16 cellular contexts compared by ENCODE assay signal in the genomic region with DNA sequence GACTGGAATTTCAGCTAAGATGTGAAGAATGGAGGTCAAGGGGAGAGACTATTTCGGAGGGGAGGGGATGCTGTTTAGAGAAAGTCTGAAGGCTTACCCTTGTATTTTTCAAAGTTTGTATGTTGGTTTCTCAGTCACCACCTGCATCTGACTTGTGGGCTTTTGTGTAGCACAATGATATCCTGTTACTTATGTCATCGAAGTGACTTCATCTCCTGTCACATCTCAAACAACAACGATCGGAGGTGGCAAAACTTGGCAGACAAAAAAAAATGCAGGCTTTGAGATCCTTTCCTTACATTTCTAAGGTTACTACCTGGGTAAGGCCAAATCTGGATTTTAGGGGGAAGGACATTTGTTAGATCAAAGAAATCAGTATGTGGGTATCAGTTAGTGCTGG. TPM values are rescaled to one million over a fixed set of nuclear protein-coding genes. Genes with fewer than 3 reads are reported as not detected.
DNase-seq lines count a peak whose midpoint lies in the region; ATAC-seq and TF ChIP-seq lines count a peak whose summit lies in the region.
"Had no signal": no experiment of that assay in that cellular context is flagged by ENCODE, and none has a peak within 500 bp of the region (broad histone marks: within the 10 kb centered on the region; RNA-seq: fewer than 3 reads in every experiment).

No MANE protein-coding gene starts in this region.

- H3K79me2 ChIP-seq in trophoblast cell (ENCODE audit: control insufficient read depth, insufficient read depth, low read length, poor library complexity) = no peaks in the 10 kb centered on the region

- H3K4me2 ChIP-seq in trophoblast cell (ENCODE audit: low read length) = no peak overlapping the region

- peak overlapping the region; percentile 76 for H3K4me3 Mint-ChIP-seq in activated CD4-positive, alpha-beta T cell treated with anti-CD3 and anti-CD28 coated beads, Interleukin-2, amount 10 ng/mL, durations not matched to agents 24 days and 14 days
- peak overlapping the region; percentile 47 for H3K4me3 Mint-ChIP-seq in activated T-helper 2 cell treated with anti-CD3 and anti-CD28 coated beads, Interferon-gamma antibody, Interleukin-2, Interleukin-4, amounts not matched to agents 10 μg/mL and 5 μg/mL and 100 μg/mL, durations not matched to agents 14 hours and 24 hours and 36 hours (ENCODE audit: low read depth)
- H3K4me3 Mint-ChIP-seq: nephron had no signal

- no peak overlapping the region for H3K4ac ChIP-seq in trophoblast cell (ENCODE audit: low read depth, low read length)

- intact Hi-C loops in activated CD4-positive, alpha-beta T cell treated with anti-CD3 and anti-CD28 coated beads, Interleukin-2, amount 10 ng/mL, durations not matched to agents 24 days and 14 days (cut with micrococcal nuclease) = no loop called here
- intact Hi-C loops in activated T-helper 2 cell treated with anti-CD3 and anti-CD28 coated beads, Interferon-gamma antibody, Interleukin-2, Interleukin-4, amounts not matched to agents 10 μg/mL and 5 μg/mL and 100 μg/mL, durations not matched to agents 14 hours and 24 hours and 36 hours (cut with micrococcal nuclease) = no loop called here

- TF ChIP-seq EP300 in upper lobe of left lung (IDR thresholded peaks at IDR 0.05) = peak in 1 of 4 donors; percentile 41

- ATAC-seq in HG02885 (IDR thresholded peaks at IDR 0.05; ENCODE audit: poor library complexity, unreplicated experiment) (no peak), upper lobe of left lung (ENCODE audit: low FRiP score in 2 of 2) (no peak)
- ATAC-seq: gastroesophageal sphincter, upper lobe of right lung had no signal

- H3K27me3 Mint-ChIP-seq in activated CD4-positive, alpha-beta T cell treated with anti-CD3 and anti-CD28 coated beads, Interleukin-2, amount 10 ng/mL, durations not matched to agents 24 days and 14 days = peaks cover 32% of the 10 kb centered on the region
- peaks cover 27% of the 10 kb centered on the region for H3K27me3 Mint-ChIP-seq in activated T-helper 2 cell treated with anti-CD3 and anti-CD28 coated beads, Interferon-gamma antibody, Interleukin-2, Interleukin-4, amounts not matched to agents 10 μg/mL and 5 μg/mL and 100 μg/mL, durations not matched to agents 14 hours and 24 hours and 36 hours (ENCODE audit: low read depth)

- no peak overlapping the region for H4K91ac ChIP-seq in trophoblast cell (ENCODE audit: low read depth, low read length)

- no peak overlapping the region for H3K14ac ChIP-seq in trophoblast cell (ENCODE audit: low read length)

- H3K27me3 ChIP-seq in trophoblast cell (ENCODE audit: insufficient read depth, low read length) (no peaks in the 10 kb centered on the region), upper lobe of left lung (no peaks in the 10 kb centered on the region)
- H3K27me3 ChIP-seq: gastroesophageal sphincter had no signal

- no peak overlapping the region for H3K23ac ChIP-seq in trophoblast cell (ENCODE audit: low read length)

- H2BK120ac ChIP-seq in trophoblast cell (ENCODE audit: insufficient read depth, low read length, poor library complexity) = no peak overlapping the region

- peak overlapping the region; percentile 49 for H2BK5ac ChIP-seq in trophoblast cell (ENCODE audit: low read depth, low read length, poor library complexity)

- H3K27ac Mint-ChIP-seq in activated CD4-positive, alpha-beta T cell treated with anti-CD3 and anti-CD28 coated beads, Interleukin-2, amount 10 ng/mL, durations not matched to agents 24 days and 14 days = peak overlapping the region; percentile 85
- H3K27ac Mint-ChIP-seq in activated T-helper 2 cell treated with anti-CD3 and anti-CD28 coated beads, Interferon-gamma antibody, Interleukin-2, Interleukin-4, amounts not matched to agents 10 μg/mL and 5 μg/mL and 100 μg/mL, durations not matched to agents 14 hours and 24 hours and 36 hours = peak overlapping the region; percentile 71
- H3K27ac Mint-ChIP-seq: nephron had no signal

- WGBS in trophoblast cell (ENCODE audit: extremely low coverage, insufficient coverage, insufficient read length) = no CpG with 5 or more reads among the region's 4 CpGs
- WGBS in upper lobe of left lung, 2 donors = 49 to 54% methylated on average over 4 of the region's 4 CpGs

- DNase-seq in activated CD4-positive, alpha-beta T cell treated with anti-CD3 and anti-CD28 coated beads, Interleukin-2, amount 10 ng/mL, durations not matched to agents 24 days and 14 days = peak; percentile 87
- DNase-seq in activated CD4-positive, alpha-beta T cell treated with anti-CD3 and anti-CD28 coated beads, Interleukin-2, amount 50 U/mL, for 48 hours = no peak
- peak; percentile 29 for DNase-seq in activated T-helper 2 cell treated with anti-CD3 and anti-CD28 coated beads, Interferon-gamma antibody, Interleukin-2, Interleukin-4, amounts not matched to agents 10 μg/mL and 5 μg/mL and 100 μg/mL, durations not matched to agents 14 hours and 24 hours and 36 hours (ENCODE audit: low spot score)
- DNase-seq in trophoblast cell (no peak), ecto neural progenitor cell (ENCODE audit: low spot score) (no peak), upper lobe of left lung (no peak)
- DNase-seq: amygdala, DMS79 treated with DMSO at 0.1 percent for 48 hours, NCI-H1105, NCI-H774, upper lobe of right lung had no signal

- H2BK12ac ChIP-seq in trophoblast cell (ENCODE audit: low read length) = no peak overlapping the region

- H4K12ac ChIP-seq in trophoblast cell (ENCODE audit: low read depth, low read length) = no peak overlapping the region

- TF ChIP-seq CTCF in upper lobe of left lung (IDR thresholded peaks at IDR 0.05) = no peak

- peaks cover 4% of the 10 kb centered on the region for H3K79me1 ChIP-seq in trophoblast cell (ENCODE audit: low read length)

- H3K27ac ChIP-seq in KOPT-K1 (ENCODE audit: low read depth, low read length, poor library complexity, severe bottlenecking) (peak overlapping the region; percentile 67), trophoblast cell (ENCODE audit: low read depth, low read length) (peak overlapping the region; percentile 72), upper lobe of left lung (peak overlapping the region in 2 of 4 donors; percentile 49 to 69)
- H3K27ac ChIP-seq: gastroesophageal sphincter, upper lobe of right lung had no signal

- H3K36me3 Mint-ChIP-seq in activated CD4-positive, alpha-beta T cell treated with anti-CD3 and anti-CD28 coated beads, Interleukin-2, amount 10 ng/mL, durations not matched to agents 24 days and 14 days (ENCODE audit: low read depth) = peaks cover 5% of the 10 kb centered on the region
- no peaks in the 10 kb centered on the region for H3K36me3 Mint-ChIP-seq in activated T-helper 2 cell treated with anti-CD3 and anti-CD28 coated beads, Interferon-gamma antibody, Interleukin-2, Interleukin-4, amounts not matched to agents 10 μg/mL and 5 μg/mL and 100 μg/mL, durations not matched to agents 14 hours and 24 hours and 36 hours (ENCODE audit: low read depth)

- H3K36me3 ChIP-seq in KOPT-K1 (ENCODE audit: insufficient read depth, low read length) (no peaks in the 10 kb centered on the region), trophoblast cell (ENCODE audit: control insufficient read depth in 1 of 2, insufficient read depth in 2 of 2, low read length in 2 of 2) (no peaks in the 10 kb centered on the region), upper lobe of left lung (no peaks in the 10 kb centered on the region)
- H3K36me3 ChIP-seq: gastroesophageal sphincter, HAP-1, upper lobe of right lung had no signal

- TF ChIP-seq POLR2A in upper lobe of left lung (IDR thresholded peaks at IDR 0.05) = peak in 2 of 4 donors; percentile 31 to 63

- no peak overlapping the region for H3K4me3 ChIP-seq in trophoblast cell (ENCODE audit: low read depth, low read length)
- H3K4me3 ChIP-seq in upper lobe of left lung = no peak overlapping the region
- H3K4me3 ChIP-seq: gastroesophageal sphincter, HAP-1, upper lobe of right lung had no signal

- H3K9me3 Mint-ChIP-seq in activated CD4-positive, alpha-beta T cell treated with anti-CD3 and anti-CD28 coated beads, Interleukin-2, amount 10 ng/mL, durations not matched to agents 24 days and 14 days = no peaks in the 10 kb centered on the region
- no peaks in the 10 kb centered on the region for H3K9me3 Mint-ChIP-seq in activated T-helper 2 cell treated with anti-CD3 and anti-CD28 coated beads, Interferon-gamma antibody, Interleukin-2, Interleukin-4, amounts not matched to agents 10 μg/mL and 5 μg/mL and 100 μg/mL, durations not matched to agents 14 hours and 24 hours and 36 hours
- H3K9me3 Mint-ChIP-seq: nephron had no signal

- no peak overlapping the region for H3K9ac ChIP-seq in trophoblast cell (ENCODE audit: low read length)

- H2AFZ ChIP-seq in trophoblast cell (ENCODE audit: insufficient read depth, low read length, poor library complexity) = no peak overlapping the region

- H3K4me1 ChIP-seq in trophoblast cell (ENCODE audit: control insufficient read depth in 1 of 2, insufficient read depth in 2 of 2, low read length in 2 of 2) = peaks cover 8 to 10% of the 10 kb centered on the region in 2 experiments
- peaks cover 0 to 15% (median 1%) of the 10 kb centered on the region in 4 donors for H3K4me1 ChIP-seq in upper lobe of left lung
- H3K4me1 ChIP-seq: upper lobe of right lung had no signal

- peaks cover 72% of the 10 kb centered on the region for H3K4me1 Mint-ChIP-seq in activated CD4-positive, alpha-beta T cell treated with anti-CD3 and anti-CD28 coated beads, Interleukin-2, amount 10 ng/mL, durations not matched to agents 24 days and 14 days
- peaks cover 69% of the 10 kb centered on the region for H3K4me1 Mint-ChIP-seq in activated T-helper 2 cell treated with anti-CD3 and anti-CD28 coated beads, Interferon-gamma antibody, Interleukin-2, Interleukin-4, amounts not matched to agents 10 μg/mL and 5 μg/mL and 100 μg/mL, durations not matched to agents 14 hours and 24 hours and 36 hours (ENCODE audit: low read depth)

- no peak overlapping the region for H4K8ac ChIP-seq in trophoblast cell (ENCODE audit: low read depth, low read length)

- H3K9me3 ChIP-seq in KOPT-K1 (ENCODE audit: insufficient read depth, low read length, poor library complexity, severe bottlenecking) (no peaks in the 10 kb centered on the region), trophoblast cell (ENCODE audit: insufficient read depth, low read depth, low read length) (no peaks in the 10 kb centered on the region), upper lobe of left lung (no peaks in the 10 kb centered on the region)
- H3K9me3 ChIP-seq: gastroesophageal sphincter, HAP-1, upper lobe of right lung had no signal

- H3K18ac ChIP-seq in trophoblast cell (ENCODE audit: low read length) = no peak overlapping the region

- peak overlapping the region; percentile 58 for H2AK5ac ChIP-seq in trophoblast cell (ENCODE audit: low read length)

RNA-seq across cellular contexts. Expression of a gene that starts 11.7 kb away (rescaled TPM):
- total RNA-seq in activated CD4-positive, alpha-beta T cell treated with anti-CD3 and anti-CD28 coated beads, Interleukin-2, amount 10 ng/mL, durations not matched to agents 24 days and 14 days = 88.8 and 92.7 TPM in 2 replicates
- total RNA-seq in activated T-helper 2 cell treated with anti-CD3 and anti-CD28 coated beads, Interferon-gamma antibody, Interleukin-2, Interleukin-4, amounts not matched to agents 10 μg/mL and 5 μg/mL and 100 μg/mL, durations not matched to agents 14 hours and 24 hours and 36 hours = 140 and 144 TPM in 2 replicates
- polyA plus RNA-seq in trophoblast cell (2013) = 0.86 and 1.2 TPM in 2 replicates
- 10 to 100 TPM; 27.3 to 71.2 (median 56.6) TPM for total RNA-seq in upper lobe of left lung

Comparison
In these comparisons a context has a peak if more than half of its experiments do, and no peak if none do; other contexts are left out.
1. DNase-seq: peak in activated CD4-positive, alpha-beta T cell treated with anti-CD3 and anti-CD28 coated beads, Interleukin-2, amount 10 ng/mL, durations not matched to agents 24 days and 14 days (single experiment) and activated T-helper 2 cell treated with anti-CD3 and anti-CD28 coated beads, Interferon-gamma antibody, Interleukin-2, Interleukin-4, amounts not matched to agents 10 μg/mL and 5 μg/mL and 100 μg/mL, durations not matched to agents 14 hours and 24 hours and 36 hours (single experiment); none in activated CD4-positive, alpha-beta T cell treated with anti-CD3 and anti-CD28 coated beads, Interleukin-2, amount 50 U/mL, for 48 hours (0 of 2), trophoblast cell (0 of 2), ecto neural progenitor cell (single experiment) and upper lobe of left lung (0 of 2).